7 cellular contexts compared by ENCODE assay signal in the genomic region with DNA sequence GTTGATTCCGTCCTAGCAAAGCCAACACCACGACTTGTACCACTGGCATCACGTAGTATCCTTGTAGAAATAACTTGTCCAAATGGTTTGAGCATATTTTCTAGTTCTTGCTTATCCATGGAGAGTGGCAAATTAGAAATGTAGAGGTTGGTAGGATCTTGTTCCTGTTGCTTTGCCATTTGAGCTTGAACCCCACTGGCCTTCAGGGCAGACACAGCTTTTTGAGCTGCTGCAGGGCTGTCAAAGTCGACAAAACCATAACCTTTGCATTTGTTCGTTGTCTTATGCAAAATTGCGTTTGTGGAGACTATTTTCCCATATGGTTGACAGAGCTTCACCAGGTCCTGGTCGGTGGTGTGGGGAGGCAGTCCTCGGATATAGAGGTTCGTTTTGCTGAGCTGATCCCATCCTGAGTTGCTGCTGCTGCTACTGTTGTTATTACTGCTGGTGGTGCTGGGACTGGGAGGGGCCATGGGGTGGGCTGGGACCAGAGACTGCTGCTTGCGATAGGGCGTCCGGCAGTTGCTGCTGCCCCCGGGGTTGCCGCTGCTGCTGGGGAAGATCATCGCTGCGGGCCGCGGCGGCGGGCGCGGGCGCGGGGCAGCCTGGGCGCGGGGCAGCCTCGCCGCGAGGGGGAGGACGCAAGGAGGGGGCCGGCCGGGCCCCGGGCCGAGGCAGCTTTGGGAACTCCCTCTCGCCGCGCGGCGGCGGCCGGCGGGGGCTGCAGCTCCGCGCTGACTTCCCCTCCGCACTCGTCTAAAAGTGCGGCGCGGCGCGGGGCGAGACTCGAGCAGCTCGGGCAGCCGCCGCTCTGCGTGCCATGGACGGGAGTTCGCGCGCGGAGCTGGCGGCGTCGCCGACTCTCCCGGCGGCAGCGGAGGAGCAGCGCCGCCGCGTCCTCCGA. TPM values are rescaled to one million over a fixed set of nuclear protein-coding genes. Genes with fewer than 3 reads are reported as not detected.
A peak's percentile ranks its signal among the peaks of the same experiment; 100 is the strongest.
DNase-seq lines count a peak whose midpoint lies in the region; ATAC-seq and TF ChIP-seq lines count a peak whose summit lies in the region.
"Not testable (repeated sequence)": the region's sequence is repeated elsewhere in the genome, so short reads cannot be mapped to it uniquely, and the experiment has no call there.

No MANE protein-coding gene starts in this region.

- H2AFZ ChIP-seq in mammary epithelial cell (ENCODE audit: low read depth, low read length) = peak overlapping the region; percentile 70

- dilution Hi-C loops in mammary epithelial cell (cut with HindIII; ENCODE audit: low sequenced_read_pairs) = not testable (repeated sequence)

- CTCF ChIA-PET in mammary epithelial cell (lab: Charles Lee; ENCODE audit: low non-redundant PET) = not testable (repeated sequence)

- intact Hi-C loops in mammary epithelial cell (cut with micrococcal nuclease) (loop anchor here (5.0 kb wide), 1 partner anchor 68 kb away; a partner anchor contains a TSS), prostate gland (cut with DNase I) (loop anchor here (10.0 kb wide), 1 partner anchor 50 kb away; a partner anchor contains a TSS)

- not testable (repeated sequence) for H3K36me3 ChIP-seq in mammary epithelial cell (ENCODE audit: insufficient read depth, low read length); prostate gland

- BruUV-seq in mammary epithelial cell (replicated peaks; lab: Mats Ljungman, UMichigan) = not testable (repeated sequence)

- H3K79me2 ChIP-seq in mammary epithelial cell (ENCODE audit: insufficient read depth, low read length) = not testable (repeated sequence)

- peak overlapping the region; percentile 92 for H3K4me2 ChIP-seq in mammary epithelial cell (ENCODE audit: insufficient read depth, low read depth, low read length)

- peak; percentile 26 for ATAC-seq in GM18520 (IDR thresholded peaks at IDR 0.05; ENCODE audit: unreplicated experiment)
- peak; percentile 62 for ATAC-seq in HG02884 (IDR thresholded peaks at IDR 0.05; ENCODE audit: unreplicated experiment)

- H3K27me3 ChIP-seq in mammary epithelial cell (ENCODE audit: insufficient read depth, low read length); prostate gland (replicated peaks; ENCODE audit: insufficient read depth): not testable (repeated sequence)

- H3K9me3 ChIP-seq in mammary epithelial cell (replicated peaks; ENCODE audit: insufficient read depth, low read length); prostate gland: not testable (repeated sequence)

- peak; percentile 3 for DNase-seq in NCI-H2029 treated with DMSO at 0.1 percent for 48 hours (lab: John Stamatoyannopoulos, UW)
- DNase-seq in activated CD4-positive, CD25-positive, alpha-beta regulatory T cell treated with anti-CD3 and anti-CD28 coated beads, Interleukin-2, amount 50 U/mL, for 72 hours = peak; percentile 33
- DNase-seq in mammary epithelial cell = peak; percentile 14
- DNase-seq in iPS DF 4.7 (ENCODE audit: extremely low read depth, low spot score) = peak; percentile 5
- DNase-seq in prostate gland (ENCODE audit: low spot score) = not testable (repeated sequence)

- not testable (repeated sequence) for H3K4me1 ChIP-seq in mammary epithelial cell (ENCODE audit: insufficient read depth, low read length); prostate gland (replicated peaks)

- H4K20me1 ChIP-seq in mammary epithelial cell (ENCODE audit: insufficient read depth, low read length) = not testable (repeated sequence)

- peak in 1 of 2 donors; percentile 12 for TF ChIP-seq CTCF in mammary epithelial cell (conservative IDR thresholded peaks at IDR 0.05 in 1 of 2, IDR thresholded peaks at IDR 0.05 in 1 of 2; ENCODE audit: extremely low read depth in 1 of 2, insufficient read depth in 1 of 2, low read depth in 1 of 2, low read length in 2 of 2)
- TF ChIP-seq CTCF in prostate gland (IDR thresholded peaks at IDR 0.05) = not testable (repeated sequence)

- H3K27ac ChIP-seq in mammary epithelial cell (ENCODE audit: insufficient read depth, low read depth, low read length) = not testable (repeated sequence)
- H3K27ac ChIP-seq in prostate gland = peak overlapping the region; percentile 27 to 33

- not testable (repeated sequence) for TF ChIP-seq POLR2A in prostate gland (IDR thresholded peaks at IDR 0.05)

- in situ Hi-C loops in mammary epithelial cell (cut with MboI; ENCODE audit: low sequenced_read_pairs in 2 of 2) = not testable (repeated sequence)

- 8% methylated on average over 33 of the region's 74 CpGs for WGBS in mammary epithelial cell (ENCODE audit: low coverage, missing lambda C conversion rate)
- 6% methylated on average over 73 of the region's 74 CpGs for WGBS in prostate gland

- H3K4me3 ChIP-seq in mammary epithelial cell (replicated peaks in 1 of 3; ENCODE audit: insufficient read depth in 1 of 3, low read depth in 2 of 3, low read length in 3 of 3) (peak overlapping the region; percentile 40 to 64 (median 61)), prostate gland (peak overlapping the region; percentile 36 to 41)

- peak overlapping the region; percentile 23 for H3K9ac ChIP-seq in mammary epithelial cell (ENCODE audit: insufficient read depth, low read length)

RNA-seq across cellular contexts. Expression of a gene that starts 46.0 kb away (rescaled TPM):
- total RNA-seq in mammary epithelial cell (under 1 TPM; 0.42 to 0.50 TPM), prostate gland (1 to 10 TPM; 4.5 to 9.5 TPM)
- polyA plus RNA-seq in mammary epithelial cell = 0.10 TPM
- polyA minus RNA-seq in mammary epithelial cell = not detected
